Comparison of ENCODE assay signal across 24 cellular contexts in genomic region chr17:66483946-66484345, GRCh38.
"Had no signal": no experiment of that assay in that cellular context is flagged by ENCODE, and none has a peak within 500 bp of the region (broad histone marks: within the 10 kb centered on the region; RNA-seq: fewer than 3 reads in every experiment).

No MANE protein-coding gene starts in this region.

- ATAC-seq: activated T-cell treated with anti-CD3 and anti-CD28 coated beads, Interleukin-2, amount 50 U/mL, for 72 hours; T-cell had no signal

- H3K4me3 Mint-ChIP-seq: activated B cell treated with CpG ODN at 0.5 μM for 24 hours; activated naive CD8-positive, alpha-beta T cell; activated T-cell treated with anti-CD3 and anti-CD28 coated beads, Interleukin-2, amount 50 U/mL, for 72 hours; brain; central memory CD8-positive, alpha-beta T cell; T-cell had no signal

- DNase-seq: activated B cell treated with CpG ODN at 0.5 μM for 24 hours; activated CD4-positive, alpha-beta T cell treated with anti-CD3 and anti-CD28 coated beads for 48 hours; activated CD4-positive, alpha-beta T cell treated with anti-CD3 and anti-CD28 coated beads, Interleukin-2, amount 50 U/mL, for 4 hours; activated CD8-positive, alpha-beta memory T cell treated with anti-CD3 and anti-CD28 coated beads for 24 hours; activated effector memory CD4-positive, alpha-beta T cell treated with Interleukin-2 at 50 U/mL for 16 hours; activated naive CD4-positive, alpha-beta T cell; activated T-cell treated with anti-CD3 and anti-CD28 coated beads, Interleukin-2, amount 50 U/mL, for 72 hours; amygdala; IMR-90; KG1; MV-4-11; NCI-H1092 treated with DMSO at 0.1 percent for 48 hours; NCI-H1417 treated with DMSO at 0.1 percent for 48 hours; NCI-H1694; NCI-H2029 treated with DMSO at 0.1 percent for 48 hours; NCI-H446; NCI-H524; SIG-M5; T-cell; T-helper 2 cell; T1000 had no signal

- H3K4me1 Mint-ChIP-seq: activated B cell treated with CpG ODN at 0.5 μM for 24 hours; central memory CD8-positive, alpha-beta T cell had no signal

- H3K27ac Mint-ChIP-seq: activated B cell treated with CpG ODN at 0.5 μM for 24 hours; activated naive CD8-positive, alpha-beta T cell; activated T-cell treated with anti-CD3 and anti-CD28 coated beads, Interleukin-2, amount 50 U/mL, for 72 hours; brain; T-cell had no signal

- H3K27me3 Mint-ChIP-seq: activated naive CD8-positive, alpha-beta T cell; brain; central memory CD8-positive, alpha-beta T cell; T-cell had no signal

- H3K9me3 Mint-ChIP-seq: central memory CD8-positive, alpha-beta T cell; T-cell had no signal
